17 cellular contexts compared by ENCODE assay signal in the genomic region with DNA sequence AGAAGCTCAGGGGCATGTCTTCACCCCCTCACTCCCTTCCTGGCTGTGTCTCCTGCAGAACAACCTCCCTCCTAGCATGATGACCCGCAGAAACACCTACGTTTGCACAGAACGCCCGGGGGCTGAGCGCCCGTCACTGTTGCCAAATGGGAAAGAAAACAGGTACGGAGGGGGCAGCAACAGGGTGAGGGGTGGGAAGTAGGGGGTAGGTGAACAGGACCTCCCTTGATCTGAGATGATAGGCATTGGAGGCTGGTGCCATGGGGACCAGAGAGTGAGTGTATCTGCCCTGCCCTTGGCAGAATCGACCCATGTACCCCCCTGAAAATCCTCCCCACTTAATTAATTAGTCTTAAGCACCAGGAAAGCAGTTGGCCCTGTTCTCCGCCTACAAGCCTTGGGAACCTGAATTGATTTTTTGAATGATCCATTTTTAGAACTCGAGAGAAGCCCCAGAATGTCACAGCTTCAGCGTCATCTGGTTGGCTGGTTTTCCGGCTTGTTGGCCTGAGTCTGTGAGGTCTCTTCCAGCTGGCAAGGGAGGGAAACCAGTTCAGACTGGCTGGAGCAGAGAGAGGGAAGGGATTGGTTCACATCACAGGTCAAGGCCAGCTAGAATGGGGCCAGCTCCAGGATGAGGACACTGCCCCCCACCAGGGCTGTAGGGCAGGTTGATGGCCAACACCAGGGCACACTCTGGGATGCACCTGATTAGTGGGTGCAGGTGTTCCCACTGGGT. TPM values are rescaled to one million over a fixed set of nuclear protein-coding genes. Genes with fewer than 3 reads are reported as not detected.
A peak's percentile ranks its signal among the peaks of the same experiment; 100 is the strongest.
DNase-seq lines count a peak whose midpoint lies in the region; ATAC-seq and TF ChIP-seq lines count a peak whose summit lies in the region.
"Had no signal": no experiment of that assay in that cellular context is flagged by ENCODE, and none has a peak within 500 bp of the region (broad histone marks: within the 10 kb centered on the region; RNA-seq: fewer than 3 reads in every experiment).

No MANE protein-coding gene starts in this region.

- no peaks in the 10 kb centered on the region for H4K20me1 ChIP-seq in osteoblast (ENCODE audit: insufficient read depth, low read length)

- H3K79me1 ChIP-seq in trophoblast cell (ENCODE audit: low read length): no peaks in the 10 kb centered on the region

- H3K27me3 ChIP-seq in left ventricle myocardium inferior (ENCODE audit: low read depth) (no peaks in the 10 kb centered on the region), osteoblast (ENCODE audit: insufficient read depth, low read length) (no peaks in the 10 kb centered on the region), trophoblast cell (ENCODE audit: insufficient read depth, low read length) (no peaks in the 10 kb centered on the region)
- H3K27me3 ChIP-seq in CD8-positive, alpha-beta T cell (ENCODE audit: insufficient read depth, low read length): no peaks in the 10 kb centered on the region

- H3K27ac ChIP-seq in left ventricle myocardium inferior (replicated peaks): peak overlapping the region; percentile 40
- no peak overlapping the region for H3K27ac ChIP-seq in osteoblast (ENCODE audit: low read depth, low read length)
- no peak overlapping the region for H3K27ac ChIP-seq in CD8-positive, alpha-beta T cell (ENCODE audit: low read depth, low read length)
- no peak overlapping the region for H3K27ac ChIP-seq in trophoblast cell (ENCODE audit: low read depth, low read length)

- peaks cover 5% of the 10 kb centered on the region for H3K4me1 Mint-ChIP-seq in CD14-positive monocyte
- H3K4me1 Mint-ChIP-seq in CD8-positive, alpha-beta T cell (ENCODE audit: low read depth): no peaks in the 10 kb centered on the region

- CTCF ChIA-PET in CD8-positive, alpha-beta T cell (lab: Charles Lee): no interaction called here

- no peak overlapping the region for H2AFZ ChIP-seq in osteoblast (ENCODE audit: low read length)
- H2AFZ ChIP-seq in trophoblast cell (ENCODE audit: insufficient read depth, low read length, poor library complexity): no peak overlapping the region

- peaks cover 0 to 17% (median 0%) of the 10 kb centered on the region in 7 donors for H3K9me3 Mint-ChIP-seq in CD14-positive monocyte
- peaks cover 2% of the 10 kb centered on the region for H3K9me3 Mint-ChIP-seq in CD8-positive, alpha-beta T cell
- H3K9me3 Mint-ChIP-seq: stimulated activated naive CD8-positive, alpha-beta T cell treated with anti-CD3 and anti-CD28 coated beads, Interleukin-15, amount 100 ng/mL, for 72 hours had no signal

- ATAC-seq in CD8-positive, alpha-beta T cell: no peak
- no peak for ATAC-seq in HG03196 (IDR thresholded peaks at IDR 0.05; ENCODE audit: unreplicated experiment)
- ATAC-seq: stimulated activated naive CD8-positive, alpha-beta T cell treated with anti-CD3 and anti-CD28 coated beads, Interleukin-15, amount 100 ng/mL, for 72 hours had no signal

- no peak overlapping the region for H3K4me3 ChIP-seq in left ventricle myocardium inferior
- H3K4me3 ChIP-seq in osteoblast (ENCODE audit: insufficient read depth, low read length): no peak overlapping the region
- no peak overlapping the region for H3K4me3 ChIP-seq in CD8-positive, alpha-beta T cell (ENCODE audit: low read depth, low read length)
- H3K4me3 ChIP-seq in trophoblast cell (ENCODE audit: low read depth, low read length): no peak overlapping the region
- H3K4me3 ChIP-seq: skin epidermis had no signal

- no peak overlapping the region for H3K18ac ChIP-seq in trophoblast cell (ENCODE audit: low read length)

- H3K9me3 ChIP-seq in left ventricle myocardium inferior (replicated peaks): peaks cover 11% of the 10 kb centered on the region
- no peaks in the 10 kb centered on the region for H3K9me3 ChIP-seq in osteoblast (ENCODE audit: low read depth, low read length)
- no peaks in the 10 kb centered on the region for H3K9me3 ChIP-seq in CD8-positive, alpha-beta T cell (ENCODE audit: low read length)
- peaks cover 4% of the 10 kb centered on the region for H3K9me3 ChIP-seq in trophoblast cell (ENCODE audit: insufficient read depth, low read depth, low read length)
- H3K9me3 ChIP-seq: SK-N-SH had no signal

- TF ChIP-seq CTCF in CD14-positive monocyte (IDR thresholded peaks at IDR 0.05) (no peak), left ventricle myocardium inferior (IDR thresholded peaks at IDR 0.05; ENCODE audit: borderline replicate concordance) (no peak), osteoblast (IDR thresholded peaks at IDR 0.05; ENCODE audit: extremely low read depth, low read depth, low read length) (no peak)
- no peak for TF ChIP-seq CTCF in CD8-positive, alpha-beta T cell (IDR thresholded peaks at IDR 0.05)

- H3K27ac Mint-ChIP-seq in CD14-positive monocyte: peak overlapping the region in 5 of 7 donors; percentile 19 to 74 (median 22)
- no peak overlapping the region for H3K27ac Mint-ChIP-seq in CD8-positive, alpha-beta T cell
- H3K27ac Mint-ChIP-seq: naive B cell had no signal

- intact Hi-C loops in CD14-positive monocyte (cut with micrococcal nuclease) (no loop called here), left ventricle myocardium inferior (cut with micrococcal nuclease) (no loop called here)
- intact Hi-C loops in CD8-positive, alpha-beta T cell (cut with DNase I, micrococcal nuclease): no loop called here

- H3K79me2 ChIP-seq in osteoblast (ENCODE audit: insufficient read depth, low read length): no peaks in the 10 kb centered on the region
- H3K79me2 ChIP-seq in trophoblast cell (ENCODE audit: control insufficient read depth, insufficient read depth, low read length, poor library complexity): no peaks in the 10 kb centered on the region

- no peak overlapping the region for H2BK120ac ChIP-seq in trophoblast cell (ENCODE audit: insufficient read depth, low read length, poor library complexity)

- no peak overlapping the region for H3K4me3 Mint-ChIP-seq in CD14-positive monocyte
- no peak overlapping the region for H3K4me3 Mint-ChIP-seq in CD8-positive, alpha-beta T cell
- H3K4me3 Mint-ChIP-seq: naive B cell; stimulated activated naive CD8-positive, alpha-beta T cell treated with anti-CD3 and anti-CD28 coated beads, Interleukin-15, amount 100 ng/mL, for 72 hours had no signal

- H3K23ac ChIP-seq in trophoblast cell (ENCODE audit: low read length): no peak overlapping the region

- peaks cover 18% of the 10 kb centered on the region for H3K4me1 ChIP-seq in left ventricle myocardium inferior
- no peaks in the 10 kb centered on the region for H3K4me1 ChIP-seq in osteoblast (ENCODE audit: insufficient read depth, low read length)
- no peaks in the 10 kb centered on the region for H3K4me1 ChIP-seq in CD8-positive, alpha-beta T cell (ENCODE audit: insufficient read depth, low read length)
- H3K4me1 ChIP-seq in trophoblast cell (ENCODE audit: control insufficient read depth in 1 of 2, insufficient read depth in 2 of 2, low read length in 2 of 2): no peaks in the 10 kb centered on the region

- no peak overlapping the region for H3K9ac ChIP-seq in trophoblast cell (ENCODE audit: low read length)
- H3K9ac ChIP-seq: SK-N-SH had no signal

- no peak for DNase-seq in CD14-positive monocyte (ENCODE audit: low spot score)
- DNase-seq in anterior cingulate cortex (lab: John Stamatoyannopoulos, UW): peak in 46 of 58 donors; percentile 7 to 73 (median 38)
- DNase-seq in left ventricle myocardium inferior: peak; percentile 53
- DNase-seq in osteoblast (ENCODE audit: insufficient read length, low spot score, missing footprints): peak; percentile 64
- DNase-seq in CD8-positive, alpha-beta T cell: no peak
- DNase-seq in OCI-M2 (lab: John Stamatoyannopoulos, UW; ENCODE audit: unreplicated experiment): no peak
- no peak for DNase-seq in trophoblast cell
- DNase-seq: activated gamma-delta T cell treated with Interleukin-2 at 50 U/mL for 16 hours; MV-4-11; naive B cell; NCI-H2171 treated with DMSO at 0.1 percent for 48 hours; SK-N-SH; stimulated activated naive CD8-positive, alpha-beta T cell treated with anti-CD3 and anti-CD28 coated beads, Interleukin-15, amount 100 ng/mL, for 72 hours had no signal

- no peak overlapping the region for H4K12ac ChIP-seq in trophoblast cell (ENCODE audit: low read depth, low read length)

- no peak overlapping the region for H2AK5ac ChIP-seq in trophoblast cell (ENCODE audit: low read length)

- no peak overlapping the region for H2BK12ac ChIP-seq in trophoblast cell (ENCODE audit: low read length)

- no peak overlapping the region for H2BK5ac ChIP-seq in trophoblast cell (ENCODE audit: low read depth, low read length, poor library complexity)

- peaks cover 50 to 86% of the 10 kb centered on the region in 2 donors for H3K36me3 Mint-ChIP-seq in CD14-positive monocyte
- peaks cover 63% of the 10 kb centered on the region for H3K36me3 Mint-ChIP-seq in CD8-positive, alpha-beta T cell

- peaks cover 64% of the 10 kb centered on the region for H3K36me3 ChIP-seq in left ventricle myocardium inferior
- peaks cover 29% of the 10 kb centered on the region for H3K36me3 ChIP-seq in osteoblast (ENCODE audit: insufficient read depth, low read length)
- H3K36me3 ChIP-seq in CD8-positive, alpha-beta T cell (ENCODE audit: insufficient read depth, low read length): peaks cover 3% of the 10 kb centered on the region
- H3K36me3 ChIP-seq in trophoblast cell (ENCODE audit: control insufficient read depth in 1 of 2, insufficient read depth in 2 of 2, low read length in 2 of 2): peaks cover 40 to 43% of the 10 kb centered on the region in 2 experiments

- H4K91ac ChIP-seq in trophoblast cell (ENCODE audit: low read depth, low read length): no peak overlapping the region

- POLR2A ChIA-PET in CD8-positive, alpha-beta T cell (lab: Charles Lee): interaction anchor here (1.0 kb wide), 1 partner anchor 11 kb away, joined by 3 read pairs; no protein-coding TSS in a partner anchor

- H3K27me3 Mint-ChIP-seq in CD14-positive monocyte (ENCODE audit: low read depth in 3 of 3): no peaks in the 10 kb centered on the region
- H3K27me3 Mint-ChIP-seq in CD8-positive, alpha-beta T cell (ENCODE audit: low read depth): no peaks in the 10 kb centered on the region
- H3K27me3 Mint-ChIP-seq: naive B cell; stimulated activated naive CD8-positive, alpha-beta T cell treated with anti-CD3 and anti-CD28 coated beads, Interleukin-15, amount 100 ng/mL, for 72 hours had no signal

- no peak overlapping the region for H3K4ac ChIP-seq in trophoblast cell (ENCODE audit: low read depth, low read length)

- no CpG with 5 or more reads among the region's 12 CpGs for WGBS in trophoblast cell (ENCODE audit: extremely low coverage, insufficient coverage, insufficient read length)

- no peak overlapping the region for H3K4me2 ChIP-seq in osteoblast (ENCODE audit: insufficient read depth, low read length)
- no peak overlapping the region for H3K4me2 ChIP-seq in trophoblast cell (ENCODE audit: low read length)
- H3K4me2 ChIP-seq: SK-N-SH had no signal

- no peak overlapping the region for H4K8ac ChIP-seq in trophoblast cell (ENCODE audit: low read depth, low read length)

- no peak overlapping the region for H3K14ac ChIP-seq in trophoblast cell (ENCODE audit: low read length)

RNA-seq across cellular contexts. Expression of a gene that starts 28.2 kb away (rescaled TPM):
- polyA plus RNA-seq in CD14-positive monocyte: under 1 TPM; 0.17 to 0.50 TPM
- total RNA-seq in left ventricle myocardium inferior (3,974 TPM), osteoblast (under 0.01 and 0.36 TPM in 2 replicates)
- not detected for total RNA-seq in CD8-positive, alpha-beta T cell
- 0.03 TPM in 1 of 2 replicates, not detected in the other for polyA plus RNA-seq in trophoblast cell (2013)
- total RNA-seq: glomerular endothelial cell had no signal

RNA-seq across cellular contexts. Expression of a gene that starts 43.4 kb away (rescaled TPM):
- polyA plus RNA-seq in CD14-positive monocyte: under 1 TPM; 0.59 to 0.69 TPM
- total RNA-seq in left ventricle myocardium inferior (26.5 TPM), osteoblast (16.2 and 18.1 TPM in 2 replicates)
- 10 to 100 TPM; 17.2 to 19.9 TPM for total RNA-seq in CD8-positive, alpha-beta T cell
- 25.7 and 26.0 TPM in 2 replicates for polyA plus RNA-seq in trophoblast cell (2013)

RNA-seq across cellular contexts. Expression of a gene that starts 46.1 kb away (rescaled TPM):
- not detected for polyA plus RNA-seq in CD14-positive monocyte
- total RNA-seq in left ventricle myocardium inferior (not detected), osteoblast (0.29 and 0.72 TPM in 2 replicates)
- total RNA-seq in CD8-positive, alpha-beta T cell: not detected
- 1.7 and 1.9 TPM in 2 replicates for polyA plus RNA-seq in trophoblast cell (2013)
- total RNA-seq: glomerular endothelial cell had no signal

RNA-seq across cellular contexts. Expression of a gene that starts 49.3 kb away (rescaled TPM):
- not detected for polyA plus RNA-seq in CD14-positive monocyte
- total RNA-seq in left ventricle myocardium inferior (1.8 TPM), osteoblast (not detected in 2 replicates)
- not detected for total RNA-seq in CD8-positive, alpha-beta T cell
- polyA plus RNA-seq in trophoblast cell (2013): 0.12 and 0.18 TPM in 2 replicates
- total RNA-seq: bronchial epithelial cell had no signal

Comparison
In these comparisons a context has a peak if more than half of its experiments do, and no peak if none do; other contexts are left out.
1. DNase-seq: peak in anterior cingulate cortex (46 of 58), left ventricle myocardium inferior (single experiment) and osteoblast (single experiment); none in CD14-positive monocyte (single experiment), CD8-positive, alpha-beta T cell (0 of 7), OCI-M2 (single experiment) and trophoblast cell (0 of 2).
2. RNA of a gene that starts 28.2 kb away (total RNA-seq): 3,974 TPM in left ventricle myocardium inferior (single experiment); under 0.01 to 0.36 TPM in osteoblast and not detected in CD8-positive, alpha-beta T cell; every median in the first group is over 1,000 times any median in the second.